ENCODE assay signal across 8 cellular contexts in the genomic region with DNA sequence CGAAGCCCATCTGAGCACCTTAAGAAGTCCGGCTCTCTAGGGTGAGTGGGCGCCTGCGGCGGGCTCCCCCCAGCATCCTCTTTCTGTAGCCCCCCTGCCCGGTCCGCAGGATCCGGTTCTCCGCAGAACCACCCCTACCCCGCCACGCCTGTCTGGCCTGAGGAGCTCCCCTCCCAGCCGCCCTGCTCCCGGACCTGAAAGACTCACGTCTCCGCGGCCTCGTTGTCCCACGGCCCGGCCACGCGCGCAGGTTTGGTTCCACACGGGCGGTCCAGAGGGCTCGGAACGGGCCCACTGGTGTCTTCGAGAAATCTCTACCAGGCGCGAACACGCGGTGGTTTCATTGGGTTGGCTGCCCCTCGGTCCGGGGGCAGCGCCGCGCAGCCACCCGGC. TPM values are rescaled to one million over a fixed set of nuclear protein-coding genes. Genes with fewer than 3 reads are reported as not detected.
DNase-seq lines count a peak whose midpoint lies in the region; ATAC-seq and TF ChIP-seq lines count a peak whose summit lies in the region.

No MANE protein-coding gene starts in this region.

- TF ChIP-seq CTCF in AG04449 (IDR thresholded peaks at IDR 0.05; ENCODE audit: insufficient read depth, low read length, missing control alignments) (no peak), neural crest cell (conservative IDR thresholded peaks at IDR 0.05) (no peak)

- H3K27me3 Mint-ChIP-seq in neural crest cell (ENCODE audit: low read depth) = no peaks in the 10 kb centered on the region

- H3K27ac ChIP-seq in KOPT-K1 (ENCODE audit: low read depth, low read length, poor library complexity, severe bottlenecking) (peak overlapping the region; percentile 97), duodenal mucosa (ENCODE audit: low read depth, low read length) (peak overlapping the region; percentile 100)

- peaks cover 41% of the 10 kb centered on the region for H3K4me1 Mint-ChIP-seq in neural crest cell

- H3K36me3 ChIP-seq in KOPT-K1 (ENCODE audit: insufficient read depth, low read length) (peaks cover 37% of the 10 kb centered on the region), duodenal mucosa (ENCODE audit: control insufficient read depth in 1 of 2, insufficient read depth in 2 of 2, low read length in 2 of 2) (peaks cover 3 to 7% of the 10 kb centered on the region in 2 donors)

- H3K4me3 ChIP-seq in AG04449 (ENCODE audit: low read depth, low read length) (peak overlapping the region; percentile 98), duodenal mucosa (ENCODE audit: low read depth in 1 of 2, low read length in 2 of 2) (peak overlapping the region; percentile 91 to 99)

- peaks cover 14 to 27% of the 10 kb centered on the region in 2 donors for H3K4me1 ChIP-seq in duodenal mucosa (ENCODE audit: control insufficient read depth in 1 of 2, insufficient read depth in 2 of 2, low read length in 2 of 2)

- H3K9me3 ChIP-seq in KOPT-K1 (ENCODE audit: insufficient read depth, low read length, poor library complexity, severe bottlenecking) = no peaks in the 10 kb centered on the region
- H3K9me3 ChIP-seq in duodenal mucosa (ENCODE audit: control insufficient read depth in 1 of 2, low read length in 2 of 2) = no peaks in the 10 kb centered on the region

- no peak for DNase-seq in AG04449 (ENCODE audit: low read depth, low spot score)
- DNase-seq in neural crest cell (ENCODE audit: low read depth, low spot score) = no peak
- no peak for DNase-seq in G401 (ENCODE audit: low spot score)

- no peaks in the 10 kb centered on the region for H3K27me3 ChIP-seq in duodenal mucosa (ENCODE audit: control insufficient read depth in 1 of 2, insufficient read depth in 2 of 2, low read length in 2 of 2)

- peak overlapping the region; percentile 87 for H3K27ac Mint-ChIP-seq in neural crest cell (ENCODE audit: unreplicated experiment)

- in situ Hi-C loops in G401 (cut with HindIII; ENCODE audit: low sequenced_read_pairs) = no loop called here

- ATAC-seq in GM19467 (IDR thresholded peaks at IDR 0.05; ENCODE audit: unreplicated experiment) = peak; percentile 22
- no peak for ATAC-seq in GM18907 (IDR thresholded peaks at IDR 0.05; ENCODE audit: unreplicated experiment)
- ATAC-seq in GM21526 (IDR thresholded peaks at IDR 0.05; ENCODE audit: low FRiP score, unreplicated experiment) = no peak

- peak overlapping the region; percentile 80 to 95 for H3K9ac ChIP-seq in duodenal mucosa (ENCODE audit: low read depth in 1 of 2, low read length in 2 of 2)

- no peaks in the 10 kb centered on the region for H3K9me3 Mint-ChIP-seq in neural crest cell

- peaks cover 4% of the 10 kb centered on the region for H3K36me3 Mint-ChIP-seq in neural crest cell (ENCODE audit: low read depth)

- POLR2A ChIA-PET in AG04449 (lab: Yijun Ruan, JAX) = interaction anchor here (0.6 to 1.7 kb wide), 2 partner anchors 25 to 164 kb away, joined by 3 to 8 read pairs; no protein-coding TSS in a partner anchor

- CTCF ChIA-PET in AG04449 (lab: Yijun Ruan, JAX) = interaction anchor here (0.5 to 3.1 kb wide), 12 partner anchors 9 to 628 kb away, joined by 3 to 11 read pairs (median 3); no protein-coding TSS in a partner anchor

- H3K4me3 Mint-ChIP-seq in neural crest cell = peak overlapping the region; percentile 99

RNA-seq across cellular contexts. Expression of a gene that starts 0.2 kb away (rescaled TPM):
- 101 TPM in 2 replicates for total RNA-seq in neural crest cell
- 53.5 and 69.7 TPM in 2 replicates for total RNA-seq in G401 (2014; rRNA removed; shearing (Covaris generic))

RNA-seq across cellular contexts. Expression of a gene that starts 0.8 kb away (rescaled TPM):
- 80.4 and 94.1 TPM in 2 replicates for total RNA-seq in neural crest cell
- total RNA-seq in G401 (2014; rRNA removed; shearing (Covaris generic)) = 70.3 and 96.4 TPM in 2 replicates

RNA-seq across cellular contexts. Expression of a gene that starts 58.4 kb away (rescaled TPM):
- total RNA-seq in neural crest cell = 2.6 TPM in 2 replicates
- not detected in 2 replicates for total RNA-seq in G401 (2014; rRNA removed; shearing (Covaris generic))
